Comparison of ENCODE assay signal across 28 cellular contexts in genomic region chr22:29706991-29707390, GRCh38. TPM values are rescaled to one million over a fixed set of nuclear protein-coding genes. Genes with fewer than 3 reads are reported as not detected.
DNase-seq lines count a peak whose midpoint lies in the region; ATAC-seq and TF ChIP-seq lines count a peak whose summit lies in the region.
"Had no signal": no experiment of that assay in that cellular context is flagged by ENCODE, and none has a peak within 500 bp of the region (broad histone marks: within the 10 kb centered on the region; RNA-seq: fewer than 3 reads in every experiment).

No MANE protein-coding gene starts in this region.

- POLR2A ChIA-PET in activated CD8-positive, alpha-beta T cell treated with anti-CD3 and anti-CD28 coated beads for 36 hours (lab: Charles Lee): interaction anchor here (0.6 kb wide), 1 partner anchor 112 kb away, joined by 3 read pairs; no protein-coding TSS in a partner anchor

- no peaks in the 10 kb centered on the region for H3K4me1 Mint-ChIP-seq in activated CD8-positive, alpha-beta T cell treated with anti-CD3 and anti-CD28 coated beads for 36 hours (ENCODE audit: low read depth)
- H3K4me1 Mint-ChIP-seq: activated CD8-positive, alpha-beta memory T cell treated with anti-CD3 and anti-CD28 coated beads, Interleukin-2, amount 10 ng/mL, durations not matched to agents 7 days and 5 days had no signal

- peaks cover 54% of the 10 kb centered on the region for H3K4me1 ChIP-seq in SJCRH30
- H3K4me1 ChIP-seq: prostate gland had no signal

- TF ChIP-seq CTCF in activated CD8-positive, alpha-beta T cell treated with anti-CD3 and anti-CD28 coated beads for 36 hours (IDR thresholded peaks at IDR 0.05): no peak

- H3K27ac ChIP-seq in SJCRH30: no peak overlapping the region
- H3K27ac ChIP-seq: epithelial cell of prostate, prostate gland, stomach, vagina had no signal

- peaks cover 1% of the 10 kb centered on the region for H3K27me3 Mint-ChIP-seq in activated CD8-positive, alpha-beta T cell treated with anti-CD3 and anti-CD28 coated beads for 36 hours

- no peaks in the 10 kb centered on the region for H3K36me3 ChIP-seq in SJCRH30
- H3K36me3 ChIP-seq: prostate gland, stomach, vagina had no signal

- CTCF ChIA-PET in activated CD8-positive, alpha-beta T cell treated with anti-CD3 and anti-CD28 coated beads for 36 hours (lab: Charles Lee): interaction anchor here (1.0 kb wide), 1 partner anchor 81 kb away, joined by 3 read pairs; no protein-coding TSS in a partner anchor

- DNase-seq in NCI-H82 (lab: John Stamatoyannopoulos, UW) (peak; percentile 68), NCI-H82 treated with DMSO at 0.1 percent for 48 hours (lab: John Stamatoyannopoulos, UW; ENCODE audit: unreplicated experiment) (no peak), NCI-H2171 (lab: John Stamatoyannopoulos, UW) (peak; percentile 68), SJCRH30 (peak; percentile 46 to 51)
- DNase-seq in activated CD8-positive, alpha-beta T cell treated with anti-CD3 and anti-CD28 coated beads for 36 hours: no peak
- DNase-seq in stimulated activated CD4-positive, alpha-beta T cell treated with anti-CD3 and anti-CD28 coated beads, Interleukin-12 subunit alpha, Interleukin-12 subunit beta, amount 100 ng/mL, for 4 hours: no peak
- DNase-seq: activated CD8-positive, alpha-beta memory T cell treated with anti-CD3 and anti-CD28 coated beads, Interleukin-2, amount 10 ng/mL, durations not matched to agents 7 days and 5 days; activated gamma-delta T cell; activated naive CD8-positive, alpha-beta T cell treated with anti-CD3 and anti-CD28 coated beads for 36 hours; activated T-cell treated with anti-CD3 and anti-CD28 coated beads, Interleukin-2, amount 50 U/mL, for 4 hours; anterior cingulate cortex; C1 segment of cervical spinal cord; mammary epithelial cell; mucosa of descending colon; natural killer cell; NCI-H510A treated with DMSO at 0.1 percent for 48 hours; nucleus accumbens; RPMI8226; stimulated activated CD4-positive, alpha-beta T cell treated with anti-CD3 and anti-CD28 coated beads, Interleukin-2, amount 100 ng/mL, for 48 hours; stomach had no signal

- no peaks in the 10 kb centered on the region for H3K36me3 Mint-ChIP-seq in activated CD8-positive, alpha-beta T cell treated with anti-CD3 and anti-CD28 coated beads for 36 hours (ENCODE audit: low read depth)
- H3K36me3 Mint-ChIP-seq: activated CD8-positive, alpha-beta memory T cell treated with anti-CD3 and anti-CD28 coated beads, Interleukin-2, amount 10 ng/mL, durations not matched to agents 7 days and 5 days; activated naive CD8-positive, alpha-beta T cell treated with anti-CD3 and anti-CD28 coated beads for 36 hours; IgD-negative memory B cell; natural killer cell had no signal

- intact Hi-C loops in activated CD8-positive, alpha-beta T cell treated with anti-CD3 and anti-CD28 coated beads for 36 hours (cut with micrococcal nuclease): no loop called here

- no peaks in the 10 kb centered on the region for H3K9me3 ChIP-seq in SJCRH30 (replicated peaks)
- H3K9me3 ChIP-seq: mucosa of descending colon, prostate gland, SK-N-SH, stomach, vagina had no signal

- no peak overlapping the region for H3K4me3 ChIP-seq in SJCRH30
- H3K4me3 ChIP-seq: mucosa of descending colon, prostate gland, stomach, vagina had no signal

- H3K9me3 Mint-ChIP-seq in activated CD8-positive, alpha-beta T cell treated with anti-CD3 and anti-CD28 coated beads for 36 hours: no peaks in the 10 kb centered on the region
- H3K9me3 Mint-ChIP-seq: activated naive CD8-positive, alpha-beta T cell treated with anti-CD3 and anti-CD28 coated beads for 36 hours; activated T-cell treated with anti-CD3 and anti-CD28 coated beads, Interleukin-2, amount 50 U/mL, for 4 hours; IgD-negative memory B cell; natural killer cell had no signal

- no peaks in the 10 kb centered on the region for H3K27me3 ChIP-seq in SJCRH30
- H3K27me3 ChIP-seq: vagina had no signal

- H3K4me3 Mint-ChIP-seq in activated CD8-positive, alpha-beta T cell treated with anti-CD3 and anti-CD28 coated beads for 36 hours: no peak overlapping the region
- H3K4me3 Mint-ChIP-seq: activated CD8-positive, alpha-beta memory T cell treated with anti-CD3 and anti-CD28 coated beads, Interleukin-2, amount 10 ng/mL, durations not matched to agents 7 days and 5 days; activated naive CD8-positive, alpha-beta T cell treated with anti-CD3 and anti-CD28 coated beads for 36 hours; activated T-cell treated with anti-CD3 and anti-CD28 coated beads, Interleukin-2, amount 50 U/mL, for 4 hours; IgD-negative memory B cell; natural killer cell had no signal

- ATAC-seq in HG03571 (IDR thresholded peaks at IDR 0.05; ENCODE audit: unreplicated experiment): no peak
- no peak for ATAC-seq in activated CD8-positive, alpha-beta T cell treated with anti-CD3 and anti-CD28 coated beads for 36 hours
- ATAC-seq: activated CD8-positive, alpha-beta memory T cell treated with anti-CD3 and anti-CD28 coated beads, Interleukin-2, amount 10 ng/mL, durations not matched to agents 7 days and 5 days; activated T-cell treated with anti-CD3 and anti-CD28 coated beads, Interleukin-2, amount 50 U/mL, for 4 hours; mucosa of descending colon; natural killer cell; sciatic nerve had no signal

- H3K27ac Mint-ChIP-seq in activated CD8-positive, alpha-beta T cell treated with anti-CD3 and anti-CD28 coated beads for 36 hours: no peak overlapping the region
- H3K27ac Mint-ChIP-seq: activated CD8-positive, alpha-beta memory T cell treated with anti-CD3 and anti-CD28 coated beads, Interleukin-2, amount 10 ng/mL, durations not matched to agents 7 days and 5 days; activated naive CD8-positive, alpha-beta T cell treated with anti-CD3 and anti-CD28 coated beads for 36 hours; natural killer cell had no signal

RNA-seq across cellular contexts. Expression of gene CABP7, which starts 12.8 kb away (rescaled TPM):
- 0.06 TPM in 1 of 2 replicates, not detected in the other for total RNA-seq in SJCRH30 (2014; rRNA removed; shearing (Covaris generic))
- under 1 TPM in 1 of 2 experiments, not detected in 1; 0.09 TPM for total RNA-seq in activated CD8-positive, alpha-beta T cell treated with anti-CD3 and anti-CD28 coated beads for 36 hours
- total RNA-seq: activated CD8-positive, alpha-beta memory T cell treated with anti-CD3 and anti-CD28 coated beads, Interleukin-2, amount 10 ng/mL, durations not matched to agents 7 days and 5 days; glomerular endothelial cell; sciatic nerve; stomach; vagina had no signal

RNA-seq across cellular contexts. Expression of gene ZMAT5, which starts 59.8 kb away (rescaled TPM):
- total RNA-seq in SJCRH30 (2014; rRNA removed; shearing (Covaris generic)): 16.1 and 16.8 TPM in 2 replicates
- total RNA-seq in activated CD8-positive, alpha-beta T cell treated with anti-CD3 and anti-CD28 coated beads for 36 hours: 10 to 100 TPM; 18.5 to 18.7 TPM

Comparison
In these comparisons a context has a peak if more than half of its experiments do, and no peak if none do; other contexts are left out.
1. DNase-seq: peak in NCI-H82 (single experiment), NCI-H2171 (single experiment) and SJCRH30 (2 of 2); none in NCI-H82 treated with DMSO at 0.1 percent for 48 hours (single experiment), activated CD8-positive, alpha-beta T cell treated with anti-CD3 and anti-CD28 coated beads for 36 hours (single experiment) and stimulated activated CD4-positive, alpha-beta T cell treated with anti-CD3 and anti-CD28 coated beads, Interleukin-12 subunit alpha, Interleukin-12 subunit beta, amount 100 ng/mL, for 4 hours (single experiment).